In genomic region chr9:132242621-132243155, GRCh38 we compare ENCODE assay signal across 8 cellular contexts.
DNase-seq lines count a peak whose midpoint lies in the region; TF ChIP-seq lines count a peak whose summit lies in the region.

No MANE protein-coding gene starts in this region.

- H4K20me1 ChIP-seq in PC-9 (ENCODE audit: insufficient read depth), result no peaks in the 10 kb centered on the region

- no TSS peak for BruUV-seq in PC-9 (replicated peaks; lab: Mats Ljungman, UMichigan)

- H3K9me3 ChIP-seq in PC-9 (ENCODE audit: insufficient read depth, low read depth) (no peaks in the 10 kb centered on the region), prostate gland (no peaks in the 10 kb centered on the region)

- H3K79me2 ChIP-seq in PC-9 (ENCODE audit: low read depth), result no peaks in the 10 kb centered on the region

- POLR2A ChIA-PET in PC-9 (lab: Charles Lee; ENCODE audit: unreplicated experiment), result no interaction called here

- no peaks in the 10 kb centered on the region for H3F3A ChIP-seq in PC-9 (ENCODE audit: insufficient read depth, low read depth)

- H3K27me3 ChIP-seq in PC-9 (ENCODE audit: insufficient read depth, low read depth), result peaks cover 27% of the 10 kb centered on the region
- no peaks in the 10 kb centered on the region for H3K27me3 ChIP-seq in prostate gland (replicated peaks; ENCODE audit: insufficient read depth)

- no peak overlapping the region for H2AFZ ChIP-seq in PC-9

- TF ChIP-seq CTCF in GM12864 (IDR thresholded peaks at IDR 0.05; ENCODE audit: low read depth, low read length, missing control alignments) (no peak), PC-9 (conservative IDR thresholded peaks at IDR 0.05) (no peak), epithelial cell of esophagus (IDR thresholded peaks at IDR 0.05; ENCODE audit: insufficient read depth, low read depth, low read length, missing control alignments) (no peak), prostate gland (IDR thresholded peaks at IDR 0.05) (no peak)

- H3K4me1 ChIP-seq in PC-9 (replicated peaks; ENCODE audit: insufficient read depth), result no peaks in the 10 kb centered on the region
- H3K4me1 ChIP-seq in prostate gland (replicated peaks), result no peaks in the 10 kb centered on the region

- H3K36me3 ChIP-seq in PC-9 (ENCODE audit: low read depth), result no peaks in the 10 kb centered on the region
- H3K36me3 ChIP-seq in prostate gland, result no peaks in the 10 kb centered on the region

- WGBS in prostate gland, result 19% methylated on average over 18 of the region's 18 CpGs

- no peak for TF ChIP-seq POLR2A in prostate gland (IDR thresholded peaks at IDR 0.05)

- H3K27ac ChIP-seq in PC-9 (no peak overlapping the region), prostate gland (peak overlapping the region; percentile 45 to 66)

- H3K4me3 ChIP-seq in GM12864 (ENCODE audit: low read depth, low read length) (peak overlapping the region; percentile 64), PC-9 (no peak overlapping the region; the same call in 1 of the 2 replicates), epithelial cell of esophagus (ENCODE audit: low read length) (peak overlapping the region; percentile 29), prostate gland (peak overlapping the region; percentile 62 to 65)

- H3K9me2 ChIP-seq in PC-9 (ENCODE audit: insufficient read depth), result no peaks in the 10 kb centered on the region

- DNase-seq in GM12864 (ENCODE audit: low read depth) (no peak), PC-9 (no peak), epithelial cell of esophagus (ENCODE audit: low read depth) (no peak), prostate gland (ENCODE audit: low spot score) (no peak), germinal center (ENCODE audit: low spot score) (no peak), KG1 (lab: John Stamatoyannopoulos, UW) (no peak), NCI-H1694 treated with DMSO at 0.1 percent for 48 hours (lab: John Stamatoyannopoulos, UW) (no peak), activated gamma-delta T cell (lab: John Stamatoyannopoulos, UW) (no peak)

- CTCF ChIA-PET in PC-9 (lab: Charles Lee), result no interaction called here

- intact Hi-C loops in PC-9 (cut with micrococcal nuclease; ENCODE audit: unreplicated experiment), result no loop called here
- intact Hi-C loops in prostate gland (cut with DNase I), result no loop called here

- peak overlapping the region; percentile 61 for H3K4me2 ChIP-seq in PC-9
